8 cellular contexts compared by ENCODE assay signal in the genomic region with DNA sequence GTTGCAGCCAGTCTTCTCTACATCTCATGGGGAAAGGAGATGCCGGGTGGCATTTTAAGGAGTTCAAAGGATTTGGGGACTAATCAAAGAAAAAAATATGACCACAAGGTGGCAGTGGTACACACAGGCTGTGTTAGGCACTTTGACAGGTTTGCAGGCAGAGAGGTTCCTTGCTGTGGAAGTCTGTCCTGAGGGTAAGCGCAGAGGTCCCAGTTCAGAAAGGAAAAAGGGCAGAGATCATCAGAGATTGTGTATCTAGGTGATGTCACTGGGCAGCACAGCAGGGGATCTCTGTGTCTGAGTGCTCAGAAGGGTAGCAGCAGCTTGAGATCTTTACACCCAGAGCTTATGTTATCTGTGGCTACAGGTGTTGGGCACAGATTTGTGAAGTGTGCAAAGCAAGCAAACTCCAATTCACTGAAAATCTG.
DNase-seq lines count a peak whose midpoint lies in the region; ATAC-seq and TF ChIP-seq lines count a peak whose summit lies in the region.

No MANE protein-coding gene starts in this region.

- H3K9me3 ChIP-seq in smooth muscle cell (replicated peaks; ENCODE audit: low read depth), result no peaks in the 10 kb centered on the region

- no peak overlapping the region for H3K9ac ChIP-seq in smooth muscle cell (ENCODE audit: low read depth)

- no peaks in the 10 kb centered on the region for H3K4me1 ChIP-seq in smooth muscle cell (ENCODE audit: low read depth)

- H2AFZ ChIP-seq in smooth muscle cell (ENCODE audit: low read depth), result no peak overlapping the region

- H3K4me2 ChIP-seq in smooth muscle cell, result no peak overlapping the region

- H3K27me3 ChIP-seq in GM06990 (replicated peaks; ENCODE audit: control insufficient read depth, insufficient read depth, low read length) (no peaks in the 10 kb centered on the region), smooth muscle cell (ENCODE audit: low read depth) (no peaks in the 10 kb centered on the region)

- DNase-seq in AG08395 (ENCODE audit: low spot score) (peak; percentile 74), GM06990 (ENCODE audit: extremely low read depth, insufficient read length) (no peak), NCI-H345 treated with DMSO at 0.1 percent for 48 hours (lab: John Stamatoyannopoulos, UW; ENCODE audit: unreplicated experiment) (peak; percentile 47), amniotic epithelial cell (ENCODE audit: low read depth) (peak; percentile 63), left ventricle myocardium superior (no peak), smooth muscle cell (lab: John Stamatoyannopoulos, UW; ENCODE audit: unreplicated experiment) (no peak), GOT3 (lab: John Stamatoyannopoulos, UW) (no peak)

- intact Hi-C loops in left ventricle myocardium superior (cut with micrococcal nuclease), result loop anchor here (5.0 kb wide), 1 partner anchor 429 kb away; no protein-coding TSS in a partner anchor

- no peak overlapping the region for H3K4me3 ChIP-seq in GM06990 (replicated peaks; ENCODE audit: low read depth, low read length)
- no peak overlapping the region for H3K4me3 ChIP-seq in smooth muscle cell

- TF ChIP-seq CTCF in GM06990 (IDR thresholded peaks at IDR 0.05; ENCODE audit: insufficient read depth, low read length, poor library complexity, severe bottlenecking) (peak; percentile 56), smooth muscle cell (IDR thresholded peaks at IDR 0.05; ENCODE audit: borderline replicate concordance, insufficient read depth, poor library complexity, severe bottlenecking) (peak; percentile 73)

- no peaks in the 10 kb centered on the region for H4K20me1 ChIP-seq in smooth muscle cell (ENCODE audit: low read depth)

- no peaks in the 10 kb centered on the region for H3F3A ChIP-seq in smooth muscle cell (ENCODE audit: low read depth)

- H3K36me3 ChIP-seq in GM06990 (ENCODE audit: control insufficient read depth, insufficient read depth, low read length), result no peaks in the 10 kb centered on the region
- H3K36me3 ChIP-seq in smooth muscle cell (ENCODE audit: low read depth), result no peaks in the 10 kb centered on the region

- ATAC-seq in HG02970 (IDR thresholded peaks at IDR 0.05; ENCODE audit: low FRiP score, unreplicated experiment), result peak; percentile 55
- ATAC-seq in left ventricle myocardium superior, result peak; percentile 64

- WGBS in smooth muscle cell (ENCODE audit: low lambda C conversion rate), result 30% methylated on average over 2 of the region's 2 CpGs

- no peaks in the 10 kb centered on the region for H3K79me2 ChIP-seq in smooth muscle cell (ENCODE audit: low read depth)

- H3K27ac ChIP-seq in smooth muscle cell (ENCODE audit: low read depth), result no peak overlapping the region

Comparison
In these comparisons a context has a peak if more than half of its experiments do, and no peak if none do; other contexts are left out.
1. DNase-seq: peak in AG08395 (single experiment), NCI-H345 treated with DMSO at 0.1 percent for 48 hours (single experiment) and amniotic epithelial cell (single experiment); none in GM06990 (single experiment), left ventricle myocardium superior (single experiment), smooth muscle cell (single experiment) and GOT3 (single experiment).